8 cellular contexts compared by ENCODE assay signal in genomic region chr10:5447071-5447470, GRCh38. TPM values are rescaled to one million over a fixed set of nuclear protein-coding genes. Genes with fewer than 3 reads are reported as not detected.
DNase-seq lines count a peak whose midpoint lies in the region; ATAC-seq and TF ChIP-seq lines count a peak whose summit lies in the region.

No MANE protein-coding gene starts in this region.

- peaks cover 10% of the 10 kb centered on the region for H3K36me3 Mint-ChIP-seq in stimulated activated naive CD8-positive, alpha-beta T cell treated with anti-CD3 and anti-CD28 coated beads, Interleukin-15, Interleukin-2, amounts not matched to agents 100 ng/mL and 50 ng/mL, for 24 hours (ENCODE audit: low read depth)

- peaks cover 13% of the 10 kb centered on the region for H3K79me1 ChIP-seq in mesenchymal stem cell (replicated peaks; ENCODE audit: low read length, poor library complexity, severe bottlenecking)

- H3K4me3 ChIP-seq in brain microvascular endothelial cell (ENCODE audit: low read depth, low read length) (peak overlapping the region; percentile 69), mesenchymal stem cell (ENCODE audit: insufficient read depth in 1 of 2, low read depth in 1 of 2, low read length in 2 of 2) (peak overlapping the region in 1 of 2 experiments; percentile 89)

- peaks cover 4% of the 10 kb centered on the region for H3K27me3 Mint-ChIP-seq in stimulated activated naive CD8-positive, alpha-beta T cell treated with anti-CD3 and anti-CD28 coated beads, Interleukin-15, Interleukin-2, amounts not matched to agents 100 ng/mL and 50 ng/mL, for 24 hours

- H2AFZ ChIP-seq in mesenchymal stem cell (ENCODE audit: low read depth, low read length): no peak overlapping the region

- no peak overlapping the region for H3K4ac ChIP-seq in mesenchymal stem cell (ENCODE audit: low read depth in 1 of 2, low read length in 2 of 2)

- H3K4me1 Mint-ChIP-seq in stimulated activated naive CD8-positive, alpha-beta T cell treated with anti-CD3 and anti-CD28 coated beads, Interleukin-15, Interleukin-2, amounts not matched to agents 100 ng/mL and 50 ng/mL, for 24 hours (ENCODE audit: low read depth): peaks cover 50% of the 10 kb centered on the region

- H3K27me3 ChIP-seq in brain microvascular endothelial cell (replicated peaks) (no peaks in the 10 kb centered on the region), mesenchymal stem cell (ENCODE audit: control insufficient read depth in 1 of 2, insufficient read depth in 1 of 2, low read length in 2 of 2) (no peaks in the 10 kb centered on the region)

- H2BK15ac ChIP-seq in mesenchymal stem cell (ENCODE audit: low read depth, poor library complexity, severe bottlenecking): no peak overlapping the region

- no peaks in the 10 kb centered on the region for H3K4me1 ChIP-seq in mesenchymal stem cell (ENCODE audit: control insufficient read depth, insufficient read depth, low read depth, low read length)

- H3K27ac ChIP-seq in brain microvascular endothelial cell: peak overlapping the region; percentile 31
- H3K27ac ChIP-seq in mesenchymal stem cell (ENCODE audit: low read length, poor library complexity, severe bottlenecking): no peak overlapping the region

- 38% methylated on average over 1 of the region's 3 CpGs for WGBS in mesenchymal stem cell

- H3K27ac Mint-ChIP-seq in stimulated activated naive CD8-positive, alpha-beta T cell treated with anti-CD3 and anti-CD28 coated beads, Interleukin-15, Interleukin-2, amounts not matched to agents 100 ng/mL and 50 ng/mL, for 24 hours: no peak overlapping the region

- no peak overlapping the region for H2AK5ac ChIP-seq in mesenchymal stem cell (ENCODE audit: low read length, severe bottlenecking)

- H4K91ac ChIP-seq in mesenchymal stem cell (ENCODE audit: low read length): no peak overlapping the region

- TF ChIP-seq CTCF in brain microvascular endothelial cell (IDR thresholded peaks at IDR 0.05; ENCODE audit: low read depth, low read length, missing control alignments): no peak

- H3K18ac ChIP-seq in mesenchymal stem cell (ENCODE audit: low read depth in 1 of 2, low read length in 2 of 2): no peak overlapping the region

- peak overlapping the region; percentile 22 for H3K4me2 ChIP-seq in mesenchymal stem cell (ENCODE audit: low read length, poor library complexity, severe bottlenecking)

- no peak for ATAC-seq in stimulated activated naive CD8-positive, alpha-beta T cell treated with anti-CD3 and anti-CD28 coated beads, Interleukin-15, Interleukin-2, amounts not matched to agents 100 U/mL and 50 U/mL, for 24 hours
- no peak for ATAC-seq in HG02970 (IDR thresholded peaks at IDR 0.05; ENCODE audit: low FRiP score, unreplicated experiment)
- no peak for ATAC-seq in HG03520 (IDR thresholded peaks at IDR 0.05; ENCODE audit: unreplicated experiment)
- no peak for ATAC-seq in GM18498 (IDR thresholded peaks at IDR 0.05; ENCODE audit: unreplicated experiment)

- peak overlapping the region; percentile 97 for H3K9ac ChIP-seq in mesenchymal stem cell (ENCODE audit: low read length)

- H2BK12ac ChIP-seq in mesenchymal stem cell (ENCODE audit: low read length in 2 of 2): no peak overlapping the region

- H3K36me3 ChIP-seq in brain microvascular endothelial cell (replicated peaks): no peaks in the 10 kb centered on the region
- peaks cover 0 to 6% of the 10 kb centered on the region in 2 experiments for H3K36me3 ChIP-seq in mesenchymal stem cell (ENCODE audit: control insufficient read depth in 1 of 2, insufficient read depth in 2 of 2, low read depth in 1 of 2, low read length in 2 of 2)

- no peaks in the 10 kb centered on the region for H3K9me3 ChIP-seq in mesenchymal stem cell (ENCODE audit: control insufficient read depth, low read length)

- no peak for DNase-seq in stimulated activated naive CD8-positive, alpha-beta T cell treated with anti-CD3 and anti-CD28 coated beads, Interleukin-15, Interleukin-2, amounts not matched to agents 100 U/mL and 50 U/mL, for 24 hours
- DNase-seq in brain microvascular endothelial cell (no peak), mesenchymal stem cell (peak; percentile 42), RKO (ENCODE audit: low spot score) (no peak)

- H3K4me3 Mint-ChIP-seq in stimulated activated naive CD8-positive, alpha-beta T cell treated with anti-CD3 and anti-CD28 coated beads, Interleukin-15, Interleukin-2, amounts not matched to agents 100 ng/mL and 50 ng/mL, for 24 hours: peak overlapping the region; percentile 78

- H2BK120ac ChIP-seq in mesenchymal stem cell (ENCODE audit: low read depth, low read length): no peak overlapping the region

- no peak overlapping the region for H4K8ac ChIP-seq in mesenchymal stem cell (ENCODE audit: low read length)

- H3K23ac ChIP-seq in mesenchymal stem cell (ENCODE audit: low read length in 2 of 2): no peak overlapping the region

- no peaks in the 10 kb centered on the region for H3K9me3 Mint-ChIP-seq in stimulated activated naive CD8-positive, alpha-beta T cell treated with anti-CD3 and anti-CD28 coated beads, Interleukin-15, Interleukin-2, amounts not matched to agents 100 ng/mL and 50 ng/mL, for 24 hours

- H2BK5ac ChIP-seq in mesenchymal stem cell (ENCODE audit: low read depth, low read length, poor library complexity, severe bottlenecking): no peak overlapping the region

- in situ Hi-C loops in brain microvascular endothelial cell (cut with HindIII; ENCODE audit: low pct_ligation_motif_present, low sequenced_read_pairs): loop anchor here (25.0 kb wide), 1 partner anchor 165 kb away; no protein-coding TSS in a partner anchor

- H3K14ac ChIP-seq in mesenchymal stem cell (ENCODE audit: low read length in 2 of 2): no peak overlapping the region

RNA-seq across cellular contexts. Expression of gene NET1, which starts 34.7 kb away (rescaled TPM):
- 10.2 TPM for polyA plus RNA-seq in mesenchymal stem cell (2013, experiment 1 of 2)
- polyA plus RNA-seq in mesenchymal stem cell (2013, experiment 2 of 2): 10.9 TPM

RNA-seq across cellular contexts. Expression of gene TUBAL3, which starts 42.4 kb away (rescaled TPM):
- not detected for polyA plus RNA-seq in mesenchymal stem cell (2013, experiment 1 of 2)
- polyA plus RNA-seq in mesenchymal stem cell (2013, experiment 2 of 2): not detected

RNA-seq across cellular contexts. Expression of gene CALML5, which starts 52.3 kb away (rescaled TPM):
- not detected for polyA plus RNA-seq in mesenchymal stem cell (2013, experiment 1 of 2)
- polyA plus RNA-seq in mesenchymal stem cell (2013, experiment 2 of 2): not detected
